8 cellular contexts compared by ENCODE assay signal in the genomic region with DNA sequence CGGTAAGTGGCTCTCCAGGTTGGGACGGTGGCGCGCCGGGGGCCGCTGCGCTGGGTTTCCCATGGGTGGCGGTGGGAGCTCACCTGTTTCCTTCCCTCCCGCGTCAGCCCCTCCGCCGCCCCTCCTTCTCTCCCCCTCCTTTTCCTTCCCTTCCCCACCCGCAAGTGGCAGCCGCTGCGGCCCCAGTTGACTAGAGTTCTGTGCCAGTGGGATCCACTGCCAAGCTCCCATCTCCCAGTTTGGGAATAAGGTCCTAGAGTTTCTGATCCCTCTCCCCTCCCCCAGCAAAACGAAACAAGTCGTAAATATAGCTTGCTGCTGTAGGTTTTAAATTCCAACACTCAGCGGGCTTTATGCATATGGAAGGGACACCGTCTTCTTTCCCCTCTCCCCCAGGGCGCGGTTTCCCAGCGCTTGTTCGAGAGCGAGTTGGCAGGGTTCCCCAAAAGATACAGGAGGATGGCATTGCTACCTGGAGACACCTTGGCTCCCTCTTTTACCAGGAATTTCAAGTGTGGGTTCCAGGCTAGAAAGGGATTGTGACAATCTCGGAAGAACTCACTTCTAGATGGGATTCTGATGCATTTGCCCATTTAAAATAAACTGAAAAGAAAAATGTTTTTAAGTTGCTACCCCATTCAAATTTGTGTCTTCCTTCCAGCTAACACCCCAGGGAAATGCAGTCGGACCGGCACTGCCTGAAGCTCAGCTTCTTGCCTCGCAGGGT. TPM values are rescaled to one million over a fixed set of nuclear protein-coding genes. Genes with fewer than 3 reads are reported as not detected.
DNase-seq lines count a peak whose midpoint lies in the region; ATAC-seq and TF ChIP-seq lines count a peak whose summit lies in the region.

No MANE protein-coding gene starts in this region.

- TF ChIP-seq POLR2A in sigmoid colon (IDR thresholded peaks at IDR 0.05) = peak in 1 of 2 donors; percentile 8

- no peaks in the 10 kb centered on the region for H3K9me3 ChIP-seq in SK-N-MC (ENCODE audit: low read depth, low read length)
- no peaks in the 10 kb centered on the region for H3K9me3 ChIP-seq in right cardiac atrium (ENCODE audit: control insufficient read depth, low read length)
- no peaks in the 10 kb centered on the region for H3K9me3 ChIP-seq in sigmoid colon

- H3K36me3 Mint-ChIP-seq in CD14-positive monocyte = peaks cover 0 to 4% of the 10 kb centered on the region in 2 donors
- H3K36me3 Mint-ChIP-seq in activated naive CD8-positive, alpha-beta T cell treated with anti-CD3 and anti-CD28 coated beads, Interleukin-2, amount 50 U/mL, for 24 hours (ENCODE audit: low read depth) = no peaks in the 10 kb centered on the region

- DNase-seq in GM13976 (ENCODE audit: low spot score) (peak; percentile 32), SK-N-MC (ENCODE audit: low read depth, low spot score) (no peak), right cardiac atrium (peak; percentile 35 to 53 (median 43)), sigmoid colon (no peak), GM19238 (ENCODE audit: insufficient read length, low spot score) (no peak), CD14-positive monocyte (ENCODE audit: low spot score) (no peak)
- DNase-seq in activated naive CD8-positive, alpha-beta T cell treated with anti-CD3 and anti-CD28 coated beads, Interleukin-2, amount 50 U/mL, for 24 hours = no peak
- DNase-seq in stimulated activated CD8-positive, alpha-beta memory T cell treated with anti-CD3 and anti-CD28 coated beads, Interleukin-4, amount 100 ng/mL, for 48 hours = no peak

- TF ChIP-seq EP300 in sigmoid colon (IDR thresholded peaks at IDR 0.05) = no peak

- H3K4me1 ChIP-seq in right cardiac atrium (ENCODE audit: control insufficient read depth, insufficient read depth, low read length) = no peaks in the 10 kb centered on the region
- H3K4me1 ChIP-seq in sigmoid colon = peaks cover 0 to 25% (median 20%) of the 10 kb centered on the region in 4 donors

- 1% methylated on average over 28 of the region's 28 CpGs for WGBS in right cardiac atrium
- WGBS in sigmoid colon, 2 donors = 2 to 3% methylated on average over 28 of the region's 28 CpGs

- H3K36me3 ChIP-seq in SK-N-MC (ENCODE audit: insufficient read depth, low read length) = no peaks in the 10 kb centered on the region
- H3K36me3 ChIP-seq in sigmoid colon = no peaks in the 10 kb centered on the region

- in situ Hi-C loops in GM13976 (cut with MboI; ENCODE audit: low sequenced_read_pairs, unreplicated experiment) = no loop called here

- H3K27ac ChIP-seq in SK-N-MC = no peak overlapping the region
- H3K27ac ChIP-seq in right cardiac atrium (ENCODE audit: low read length) = no peak overlapping the region
- peak overlapping the region; percentile 13 to 77 (median 60) for H3K27ac ChIP-seq in sigmoid colon

- H3K27me3 ChIP-seq in right cardiac atrium (ENCODE audit: control insufficient read depth, insufficient read depth) (no peaks in the 10 kb centered on the region), sigmoid colon (peaks cover 0 to 28% (median 0%) of the 10 kb centered on the region in 3 donors)

- H3K27ac Mint-ChIP-seq in CD14-positive monocyte = no peak overlapping the region
- H3K27ac Mint-ChIP-seq in activated naive CD8-positive, alpha-beta T cell treated with anti-CD3 and anti-CD28 coated beads, Interleukin-2, amount 50 U/mL, for 24 hours = no peak overlapping the region

- H3K4me3 Mint-ChIP-seq in CD14-positive monocyte = peak overlapping the region in 1 of 2 donors; percentile 71
- H3K4me3 Mint-ChIP-seq in activated naive CD8-positive, alpha-beta T cell treated with anti-CD3 and anti-CD28 coated beads, Interleukin-2, amount 50 U/mL, for 24 hours = no peak overlapping the region

- peaks cover 0 to 6% (median 3%) of the 10 kb centered on the region in 7 donors for H3K9me3 Mint-ChIP-seq in CD14-positive monocyte
- no peaks in the 10 kb centered on the region for H3K9me3 Mint-ChIP-seq in activated naive CD8-positive, alpha-beta T cell treated with anti-CD3 and anti-CD28 coated beads, Interleukin-2, amount 50 U/mL, for 24 hours

- intact Hi-C loops in right cardiac atrium (cut with DNase I) = no loop called here
- intact Hi-C loops in sigmoid colon (cut with DNase I) = loop anchor here (5.0 to 10.0 kb wide), 3 partner anchors 168 to 379 kb away; no protein-coding TSS in a partner anchor
- intact Hi-C loops in CD14-positive monocyte (cut with micrococcal nuclease) = no loop called here

- peaks cover 42 to 56% (median 46%) of the 10 kb centered on the region in 3 donors for H3K27me3 Mint-ChIP-seq in CD14-positive monocyte (ENCODE audit: low read depth in 3 of 3)
- peaks cover 59% of the 10 kb centered on the region for H3K27me3 Mint-ChIP-seq in activated naive CD8-positive, alpha-beta T cell treated with anti-CD3 and anti-CD28 coated beads, Interleukin-2, amount 50 U/mL, for 24 hours

- ATAC-seq in right cardiac atrium = peak in 1 of 2 donors; percentile 27
- no peak for ATAC-seq in activated naive CD8-positive, alpha-beta T cell treated with anti-CD3 and anti-CD28 coated beads, Interleukin-2, amount 50 U/mL, for 24 hours

- no peak for TF ChIP-seq CTCF in GM13976 (IDR thresholded peaks at IDR 0.05; ENCODE audit: borderline replicate concordance, control extremely low read depth, extremely low read depth, insufficient read depth, missing control alignments)
- no peak for TF ChIP-seq CTCF in sigmoid colon (IDR thresholded peaks at IDR 0.05)
- no peak for TF ChIP-seq CTCF in CD14-positive monocyte (IDR thresholded peaks at IDR 0.05)

- no peak overlapping the region for H3K9ac ChIP-seq in SK-N-MC (ENCODE audit: insufficient read length)

- H3K4me1 Mint-ChIP-seq in CD14-positive monocyte = peaks cover 1% of the 10 kb centered on the region
- peaks cover 4% of the 10 kb centered on the region for H3K4me1 Mint-ChIP-seq in activated naive CD8-positive, alpha-beta T cell treated with anti-CD3 and anti-CD28 coated beads, Interleukin-2, amount 50 U/mL, for 24 hours

- peak overlapping the region; percentile 87 for H3K4me3 ChIP-seq in SK-N-MC
- H3K4me3 ChIP-seq in right cardiac atrium (ENCODE audit: low read length) = peak overlapping the region; percentile 42
- H3K4me3 ChIP-seq in sigmoid colon = peak overlapping the region; percentile 38 to 67 (median 58)

RNA-seq across cellular contexts. Expression of a gene that starts 1.2 kb away (rescaled TPM):
- total RNA-seq in right cardiac atrium (1 to 10 TPM; 1.7 to 6.0 (median 3.7) TPM), sigmoid colon (1 to 10 TPM; 4.8 to 7.5 (median 5.1) TPM)
- polyA plus RNA-seq in right cardiac atrium (0.52 TPM), sigmoid colon (under 1 TPM in 2 of 3 donors, not detected in 1; 0.60 to 0.99 TPM), CD14-positive monocyte (not detected)

Comparison
In these comparisons a context has a peak if more than half of its experiments do, and no peak if none do; other contexts are left out.
1. DNase-seq: peak in GM13976 (single experiment) and right cardiac atrium (3 of 3); none in SK-N-MC (single experiment), sigmoid colon (single experiment), GM19238 (single experiment), CD14-positive monocyte (single experiment), activated naive CD8-positive, alpha-beta T cell treated with anti-CD3 and anti-CD28 coated beads, Interleukin-2, amount 50 U/mL, for 24 hours (single experiment) and stimulated activated CD8-positive, alpha-beta memory T cell treated with anti-CD3 and anti-CD28 coated beads, Interleukin-4, amount 100 ng/mL, for 48 hours (single experiment).
2. H3K27ac ChIP-seq: peak in sigmoid colon (4 of 4); none in SK-N-MC (single experiment) and right cardiac atrium (single experiment).
3. Peak in every context shown above with its lines, with median percentiles within 50 percentile points of each other: H3K4me3 ChIP-seq.